In the genomic region with DNA sequence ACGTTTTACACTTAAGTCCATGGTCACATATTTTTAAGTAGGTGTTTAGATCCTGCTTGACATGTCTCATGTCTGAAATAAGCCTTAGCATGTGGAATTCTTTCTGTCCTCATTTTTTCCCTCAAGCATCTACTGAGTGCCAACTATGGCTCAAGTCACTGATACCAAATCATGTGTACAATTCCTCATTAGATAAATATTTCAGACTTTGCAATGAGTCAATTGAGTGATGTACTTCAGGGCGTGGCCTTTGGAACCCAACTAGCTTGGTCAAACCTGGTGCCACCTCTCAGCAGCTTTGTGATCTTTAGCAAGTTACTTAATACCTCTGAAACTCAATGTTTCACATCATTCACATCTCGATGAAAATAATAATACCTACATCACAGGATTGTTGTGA, we compare ENCODE assay signal across 14 cellular contexts.
"Had no signal": no experiment of that assay in that cellular context is flagged by ENCODE, and none has a peak within 500 bp of the region (broad histone marks: within the 10 kb centered on the region; RNA-seq: fewer than 3 reads in every experiment).

No MANE protein-coding gene starts in this region.

- H3K36me3 ChIP-seq: ascending aorta, cardiac muscle cell, colonic mucosa, neutrophil, right atrium auricular region, tibial nerve had no signal

- H3K9me3 ChIP-seq: ascending aorta, colonic mucosa, mucosa of descending colon, neutrophil, right atrium auricular region, tibial nerve had no signal

- H3K4me1 ChIP-seq: ascending aorta, colonic mucosa, right atrium auricular region had no signal

- H3K27ac ChIP-seq: ascending aorta, cardiac muscle cell, colonic mucosa, neutrophil, right atrium auricular region, tibial nerve had no signal

- DNase-seq: activated CD4-positive, alpha-beta memory T cell treated with anti-CD3 and anti-CD28 coated beads, Interleukin-2, amount 10 ng/mL, durations not matched to agents 7 days and 5 days; activated CD8-positive, alpha-beta memory T cell treated with anti-CD3 and anti-CD28 coated beads, Interleukin-2, amount 50 U/mL, for 48 hours; activated naive CD8-positive, alpha-beta T cell treated with anti-CD3 and anti-CD28 coated beads, Interleukin-2, amount 10 ng/mL, durations not matched to agents 7 days and 5 days; colonic mucosa; hypothalamus; mucosa of descending colon; naive thymus-derived CD8-positive, alpha-beta T cell; T-helper 9 cell had no signal

- H3K27me3 ChIP-seq: ascending aorta, colonic mucosa, neutrophil, right atrium auricular region, tibial nerve had no signal

- H3K4me3 ChIP-seq: ascending aorta, cardiac muscle cell, colonic mucosa, mucosa of descending colon, right atrium auricular region, smooth muscle cell, tibial nerve had no signal
